In genomic region chr22:24060375-24060788, GRCh38 we compare ENCODE assay signal across 13 cellular contexts. TPM values are rescaled to one million over a fixed set of nuclear protein-coding genes. Genes with fewer than 3 reads are reported as not detected.
DNase-seq lines count a peak whose midpoint lies in the region; ATAC-seq and TF ChIP-seq lines count a peak whose summit lies in the region.
"Had no signal": no experiment of that assay in that cellular context is flagged by ENCODE, and none has a peak within 500 bp of the region (broad histone marks: within the 10 kb centered on the region; RNA-seq: fewer than 3 reads in every experiment).

No MANE protein-coding gene starts in this region.

- H3K36me3 ChIP-seq in heart left ventricle (peaks cover 0 to 85% (median 79%) of the 10 kb centered on the region in 9 donors), testis (ENCODE audit: low read depth, missing control alignments) (no peaks in the 10 kb centered on the region)

- no peaks in the 10 kb centered on the region for H3K27me3 ChIP-seq in heart left ventricle
- H3K27me3 ChIP-seq in testis: no peaks in the 10 kb centered on the region

- CTCF ChIA-PET in activated CD4-positive, alpha-beta T cell treated with anti-CD3 and anti-CD28 coated beads for 36 hours (lab: Charles Lee): no interaction called here

- WGBS in heart left ventricle, 4 donors: 51 to 71% (median 60%) methylated on average over 5 of the region's 5 CpGs
- 61 to 80% methylated on average over 5 of the region's 5 CpGs for WGBS in testis, 2 donors

- H3K4me1 ChIP-seq in heart left ventricle (peaks cover 0 to 29% (median 17%) of the 10 kb centered on the region in 12 donors), testis (peaks cover 4% of the 10 kb centered on the region)

- intact Hi-C loops in activated CD4-positive, alpha-beta T cell treated with anti-CD3 and anti-CD28 coated beads for 36 hours (cut with DNase I, micrococcal nuclease): no loop called here
- intact Hi-C loops in heart left ventricle (cut with DNase I) (loop anchor here in 1 of 10 donors (5.0 kb wide), 1 partner anchor 117 kb away; no protein-coding TSS in a partner anchor), testis (cut with DNase I; ENCODE audit: low total_unique reads) (no loop called here)

- no peaks in the 10 kb centered on the region for H3K4me1 Mint-ChIP-seq in activated CD4-positive, alpha-beta T cell treated with anti-CD3 and anti-CD28 coated beads for 36 hours
- H3K4me1 Mint-ChIP-seq in activated T-helper 17 cell treated with anti-CD3 and anti-CD28 coated beads, Interleukin-2, amount 50 U/mL, for 72 hours: no peaks in the 10 kb centered on the region
- H3K4me1 Mint-ChIP-seq: brain had no signal

- TF ChIP-seq CTCF in heart left ventricle (IDR thresholded peaks at IDR 0.05): no peak
- TF ChIP-seq CTCF in testis (IDR thresholded peaks at IDR 0.05): no peak

- no peaks in the 10 kb centered on the region for H3K27me3 Mint-ChIP-seq in activated CD4-positive, alpha-beta T cell treated with anti-CD3 and anti-CD28 coated beads for 36 hours
- H3K27me3 Mint-ChIP-seq in activated T-helper 17 cell treated with anti-CD3 and anti-CD28 coated beads, Interleukin-2, amount 50 U/mL, for 72 hours: no peaks in the 10 kb centered on the region
- H3K27me3 Mint-ChIP-seq: CD4-positive, CD25-positive, alpha-beta regulatory T cell had no signal

- H3K36me3 Mint-ChIP-seq in activated CD4-positive, alpha-beta T cell treated with anti-CD3 and anti-CD28 coated beads for 36 hours (ENCODE audit: low read depth): peaks cover 60% of the 10 kb centered on the region
- H3K36me3 Mint-ChIP-seq in activated T-helper 17 cell treated with anti-CD3 and anti-CD28 coated beads, Interleukin-2, amount 50 U/mL, for 72 hours (ENCODE audit: low read depth): peaks cover 94% of the 10 kb centered on the region

- peak overlapping the region; percentile 5 for H3K27ac Mint-ChIP-seq in activated CD4-positive, alpha-beta T cell treated with anti-CD3 and anti-CD28 coated beads for 36 hours
- peak overlapping the region; percentile 26 for H3K27ac Mint-ChIP-seq in activated T-helper 17 cell treated with anti-CD3 and anti-CD28 coated beads, Interleukin-2, amount 50 U/mL, for 72 hours

- POLR2A ChIA-PET in activated CD4-positive, alpha-beta T cell treated with anti-CD3 and anti-CD28 coated beads for 36 hours (lab: Charles Lee): no interaction called here

- no peak overlapping the region for H3K4me3 Mint-ChIP-seq in activated CD4-positive, alpha-beta T cell treated with anti-CD3 and anti-CD28 coated beads for 36 hours
- H3K4me3 Mint-ChIP-seq in activated T-helper 17 cell treated with anti-CD3 and anti-CD28 coated beads, Interleukin-2, amount 50 U/mL, for 72 hours: no peak overlapping the region
- H3K4me3 Mint-ChIP-seq: brain; CD4-positive, CD25-positive, alpha-beta regulatory T cell had no signal

- DNase-seq in activated CD4-positive, alpha-beta T cell treated with anti-CD3 and anti-CD28 coated beads for 36 hours: no peak
- no peak for DNase-seq in activated CD4-positive, alpha-beta T cell treated with anti-CD3 and anti-CD28 coated beads, Interleukin-2, amount 50 U/mL, for 48 hours
- DNase-seq in heart left ventricle (peak in 1 of 5 donors; percentile 31), testis (peak; percentile 44), HUDEP-2 (lab: John Stamatoyannopoulos, UW; ENCODE audit: unreplicated experiment in 76 of 76) (no peak)
- DNase-seq in NK-92 treated with Interleukin-12 subunit alpha and Interleukin-12 subunit beta, amount 100 ng/mL, for 24 hours (lab: John Stamatoyannopoulos, UW): no peak
- DNase-seq: CD4-positive, CD25-positive, alpha-beta regulatory T cell; NCI-H748 treated with DMSO at 0.1 percent for 48 hours; occipital lobe had no signal

- H3K9me3 Mint-ChIP-seq in activated CD4-positive, alpha-beta T cell treated with anti-CD3 and anti-CD28 coated beads for 36 hours (ENCODE audit: low read depth): no peaks in the 10 kb centered on the region
- no peaks in the 10 kb centered on the region for H3K9me3 Mint-ChIP-seq in activated T-helper 17 cell treated with anti-CD3 and anti-CD28 coated beads, Interleukin-2, amount 50 U/mL, for 72 hours
- H3K9me3 Mint-ChIP-seq: CD4-positive, CD25-positive, alpha-beta regulatory T cell had no signal

- no peak for ATAC-seq in activated CD4-positive, alpha-beta T cell treated with anti-CD3 and anti-CD28 coated beads for 36 hours
- no peak for ATAC-seq in activated T-helper 17 cell treated with anti-CD3 and anti-CD28 coated beads, Interleukin-2, amount 50 U/mL, for 72 hours (replicated peaks)
- ATAC-seq in heart left ventricle (peak; percentile 49 to 79 (median 75)), HG02571 (IDR thresholded peaks at IDR 0.05; ENCODE audit: unreplicated experiment) (no peak)
- ATAC-seq: HCT116 had no signal

- no peak overlapping the region for H3K4me3 ChIP-seq in heart left ventricle
- no peak overlapping the region for H3K4me3 ChIP-seq in testis

- H3K9me3 ChIP-seq in heart left ventricle: no peaks in the 10 kb centered on the region
- no peaks in the 10 kb centered on the region for H3K9me3 ChIP-seq in testis

- TF ChIP-seq POLR2A in heart left ventricle (IDR thresholded peaks at IDR 0.05) (no peak), testis (IDR thresholded peaks at IDR 0.05) (no peak)

- peak overlapping the region in 5 of 12 donors; percentile 3 to 60 (median 42) for H3K27ac ChIP-seq in heart left ventricle
- peak overlapping the region; percentile 19 to 75 for H3K27ac ChIP-seq in testis

RNA-seq across cellular contexts. Expression of gene CABIN1, which starts 49.3 kb away (rescaled TPM):
- 100 to 1,000 TPM in 1 of 2 experiments, 10 to 100 TPM in 1; 95.9 to 102 TPM for total RNA-seq in activated CD4-positive, alpha-beta T cell treated with anti-CD3 and anti-CD28 coated beads for 36 hours
- total RNA-seq in activated T-helper 17 cell treated with anti-CD3 and anti-CD28 coated beads, Interleukin-2, amount 50 U/mL, for 72 hours: 10 to 100 TPM; 98.0 to 99.4 TPM
- 10 to 100 TPM; 22.3 to 47.7 (median 33.9) TPM for total RNA-seq in heart left ventricle
- polyA plus RNA-seq in heart left ventricle: 10 to 100 TPM; 22.1 to 27.4 TPM
- 100 to 1,000 TPM in 1 of 2 donors, 10 to 100 TPM in 1; 95.8 to 136 TPM for total RNA-seq in testis
- 67.1 TPM for polyA plus RNA-seq in testis (ENCODE audit: insufficient read depth, low read depth, low replicate concordance)

RNA-seq across cellular contexts. Expression of gene GSTT4, which starts 55.1 kb away (rescaled TPM):
- not detected for total RNA-seq in activated CD4-positive, alpha-beta T cell treated with anti-CD3 and anti-CD28 coated beads for 36 hours
- total RNA-seq in activated T-helper 17 cell treated with anti-CD3 and anti-CD28 coated beads, Interleukin-2, amount 50 U/mL, for 72 hours: not detected
- total RNA-seq in heart left ventricle: not detected
- polyA plus RNA-seq in heart left ventricle: not detected
- 1 to 10 TPM; 3.0 to 7.6 TPM for total RNA-seq in testis
- 22.8 TPM for polyA plus RNA-seq in testis (ENCODE audit: insufficient read depth, low read depth, low replicate concordance)
- total RNA-seq: CD4-positive, CD25-positive, alpha-beta regulatory T cell; occipital lobe had no signal
- polyA plus RNA-seq: CD4-positive, CD25-positive, alpha-beta regulatory T cell had no signal

Comparison
In these comparisons a context has a peak if more than half of its experiments do, and no peak if none do; other contexts are left out.
1. ATAC-seq: peak in heart left ventricle (4 of 4); none in activated CD4-positive, alpha-beta T cell treated with anti-CD3 and anti-CD28 coated beads for 36 hours (single experiment), activated T-helper 17 cell treated with anti-CD3 and anti-CD28 coated beads, Interleukin-2, amount 50 U/mL, for 72 hours (single experiment) and HG02571 (single experiment).
2. RNA of gene GSTT4, which starts 55.1 kb away (total RNA-seq): 3.0 to 7.6 TPM in testis; not detected in activated CD4-positive, alpha-beta T cell treated with anti-CD3 and anti-CD28 coated beads for 36 hours, not detected in activated T-helper 17 cell treated with anti-CD3 and anti-CD28 coated beads, Interleukin-2, amount 50 U/mL, for 72 hours and not detected in heart left ventricle; every median in the first group is over 4 times any median in the second.